In the genomic region with DNA sequence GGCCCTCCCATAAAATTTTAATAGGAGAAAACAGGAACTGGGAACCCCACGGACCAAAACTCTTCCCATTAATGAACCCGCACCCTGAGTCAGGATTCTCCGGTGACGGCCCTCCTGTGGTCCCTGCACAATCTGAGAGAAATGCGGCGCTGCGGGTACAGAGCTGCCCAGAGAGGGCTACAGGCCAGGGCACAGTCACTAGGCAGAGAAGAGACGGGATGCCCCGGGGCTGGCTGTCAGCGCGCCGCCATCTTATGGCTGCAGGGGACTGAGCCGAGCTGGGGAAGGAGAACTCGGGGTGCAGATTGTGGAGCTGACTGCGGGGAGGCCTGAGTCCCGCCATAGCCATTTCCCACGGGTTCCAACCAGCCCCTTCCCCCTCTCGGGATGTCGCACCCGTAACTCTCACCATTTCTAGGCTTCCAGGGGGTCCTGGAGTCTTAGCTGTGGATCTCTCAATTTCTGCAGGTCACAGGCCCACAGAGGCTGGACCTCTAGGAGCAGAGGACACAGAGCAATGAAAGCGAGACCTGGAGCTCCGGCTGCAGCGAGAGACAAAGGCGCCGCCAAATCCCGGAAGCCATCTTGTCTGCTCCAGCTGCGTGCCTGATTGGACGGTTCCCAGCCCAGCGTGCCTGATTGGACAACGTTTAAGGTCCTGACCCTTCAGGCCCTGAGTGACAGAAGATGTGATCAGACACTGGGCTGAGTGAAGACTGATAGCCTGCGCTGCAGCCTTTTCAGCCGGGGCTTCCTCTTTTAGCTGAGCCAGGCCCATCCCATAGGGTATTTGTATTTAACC, we compare ENCODE assay signal across 8 cellular contexts. TPM values are rescaled to one million over a fixed set of nuclear protein-coding genes. Genes with fewer than 3 reads are reported as not detected.
DNase-seq lines count a peak whose midpoint lies in the region; ATAC-seq and TF ChIP-seq lines count a peak whose summit lies in the region.

A gene (minus strand): TSS at position 591 of the 802 bp plus-strand sequence. CDS start 179 bp downstream, at position 412.

- 0 to 1% methylated on average over 32 of the region's 32 CpGs for WGBS in lower leg skin, 2 donors

- H3K4me1 ChIP-seq in BLaER1: peaks cover 9% of the 10 kb centered on the region; the same call in 1 of the 2 replicates

- H3K4me3 ChIP-seq in BLaER1 (peak within 1 kb of the TSS; percentile 93), dorsolateral prefrontal cortex (peak within 1 kb of the TSS; percentile 66 to 98 (median 82)), lower leg skin (ENCODE audit: low read depth, poor library complexity, severe bottlenecking) (peak within 1 kb of the TSS; percentile 82)

- no peaks in the 10 kb centered on the region for H3K27me3 ChIP-seq in BLaER1
- H3K27me3 ChIP-seq in dorsolateral prefrontal cortex: no peaks in the 10 kb centered on the region

- peak within 1 kb of the TSS; percentile 97 for H3K9ac ChIP-seq in BLaER1

- peaks cover 36% of the 10 kb centered on the region for H3K9me3 ChIP-seq in BLaER1

- intact Hi-C loops in dorsolateral prefrontal cortex (cut with DNase I): loop anchor here (2.0 to 10.0 kb wide), 4 partner anchors 72 to 412 kb away; a partner anchor contains a TSS
- intact Hi-C loops in lower leg skin (cut with DNase I; ENCODE audit: low total_unique reads): no loop called here

- ATAC-seq in GM19324 (IDR thresholded peaks at IDR 0.05; ENCODE audit: low FRiP score, unreplicated experiment): peak; percentile 97
- peak; percentile 96 for ATAC-seq in HG03469 (IDR thresholded peaks at IDR 0.05; ENCODE audit: unreplicated experiment)

- peak within 1 kb of the TSS; percentile 85 for H3K4me2 ChIP-seq in BLaER1

- TF ChIP-seq POLR2A in lower leg skin (IDR thresholded peaks at IDR 0.05): no peak

- H3K27ac ChIP-seq in BLaER1 (peak within 1 kb of the TSS; percentile 96), dorsolateral prefrontal cortex (peak within 1 kb of the TSS; percentile 55 to 95 (median 87))

- TF ChIP-seq CTCF in dorsolateral prefrontal cortex (IDR thresholded peaks at IDR 0.05 in 54 of 56, conservative IDR thresholded peaks at IDR 0.05 in 2 of 56; ENCODE audit: low read depth in 1 of 56, partially characterized antibody in 56 of 56) (peak in 12 of 56 donors; percentile 4 to 22 (median 14)), lower leg skin (IDR thresholded peaks at IDR 0.05) (no peak)

- no peaks in the 10 kb centered on the region for H4K20me1 ChIP-seq in BLaER1

- H3K36me3 ChIP-seq in BLaER1: peaks cover 35% of the 10 kb centered on the region

- DNase-seq in NCI-H69 (lab: John Stamatoyannopoulos, UW) (peak; percentile 95), dorsolateral prefrontal cortex (peak; percentile 85 to 97 (median 94)), lower leg skin (ENCODE audit: low spot score in 2 of 2) (peak; percentile 94 to 99)
- peak; percentile 86 to 89 for DNase-seq in activated CD4-positive, alpha-beta T cell treated with anti-CD3 and anti-CD28 coated beads, Interleukin-2, amount 50 U/mL, for 48 hours
- peak; percentile 79 to 83 for DNase-seq in stimulated activated CD4-positive, alpha-beta T cell treated with anti-CD3 and anti-CD28 coated beads, Interleukin-4, amount 100 ng/mL, for 48 hours (ENCODE audit: low read depth in 2 of 2)

RNA-seq across cellular contexts. Expression of the gene that starts here (rescaled TPM):
- total RNA-seq in dorsolateral prefrontal cortex (10 to 100 TPM; 14.5 to 37.6 (median 25.7) TPM), lower leg skin (10 to 100 TPM; 15.3 to 29.3 (median 21.5) TPM)

Comparison
In these comparisons a context has a peak if more than half of its experiments do, and no peak if none do; other contexts are left out.
1. Peak in every context shown above with its lines: DNase-seq, ATAC-seq, H3K4me3 ChIP-seq and H3K27ac ChIP-seq.